12 cellular contexts compared by ENCODE assay signal in the genomic region with DNA sequence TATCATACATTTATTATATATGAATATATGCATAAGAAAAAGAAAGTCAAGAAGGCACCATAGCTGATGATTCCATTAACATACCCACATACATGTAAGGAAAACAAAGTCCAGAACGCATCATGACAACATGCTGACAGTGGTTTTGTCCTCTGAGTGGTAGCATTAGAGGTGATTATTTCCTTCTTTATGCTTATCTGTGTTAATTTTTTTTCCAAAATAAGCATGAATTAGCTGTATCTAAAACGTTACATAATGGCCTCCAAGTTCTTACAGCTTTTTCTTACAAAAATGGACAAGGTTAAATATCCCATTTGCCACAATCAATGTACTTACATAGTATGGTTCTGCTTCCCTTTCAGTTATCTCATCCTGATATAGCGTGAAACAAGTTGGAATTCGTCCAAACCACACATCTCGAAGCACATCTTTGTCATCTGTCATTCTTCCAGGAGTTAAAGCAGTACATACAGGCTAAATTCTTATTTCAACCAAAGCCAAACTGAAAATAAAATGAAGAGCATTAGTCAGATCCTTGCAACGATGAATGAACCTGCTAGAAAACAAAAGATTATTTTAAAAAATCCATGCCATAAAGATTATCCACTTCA. TPM values are rescaled to one million over a fixed set of nuclear protein-coding genes. Genes with fewer than 3 reads are reported as not detected.
DNase-seq lines count a peak whose midpoint lies in the region; ATAC-seq and TF ChIP-seq lines count a peak whose summit lies in the region.
"Had no signal": no experiment of that assay in that cellular context is flagged by ENCODE, and none has a peak within 500 bp of the region (broad histone marks: within the 10 kb centered on the region; RNA-seq: fewer than 3 reads in every experiment).

No MANE protein-coding gene starts in this region.

- peak; percentile 46 to 64 for ATAC-seq in activated CD4-positive, CD25-positive, alpha-beta regulatory T cell treated with anti-CD3 and anti-CD28 coated beads, Interleukin-2, amount 50 U/mL, for 24 hours
- no peak for ATAC-seq in GM21717 (IDR thresholded peaks at IDR 0.05; ENCODE audit: unreplicated experiment)

- no peak for DNase-seq in activated CD4-positive, CD25-positive, alpha-beta regulatory T cell (lab: John Stamatoyannopoulos, UW)
- peak; percentile 53 for DNase-seq in Jurkat, Clone E6-1 (ENCODE audit: low read depth, low spot score)
- DNase-seq in SJCRH30 = peak; percentile 35 to 73
- DNase-seq in erythroblast (lab: John Stamatoyannopoulos, UW) = peak; percentile 63 to 79
- no peak for DNase-seq in NCI-H526 (lab: John Stamatoyannopoulos, UW)
- DNase-seq in chondrocyte (ENCODE audit: low spot score) = no peak
- DNase-seq: amniotic stem cell, HCEC 1CT, NCI-H1048, nephron progenitor cell had no signal

- H3K27me3 ChIP-seq in SJCRH30 = no peaks in the 10 kb centered on the region

- peaks cover 31% of the 10 kb centered on the region for H3K36me3 ChIP-seq in SJCRH30

- peaks cover 31% of the 10 kb centered on the region for H3K4me1 ChIP-seq in SJCRH30

- H3K27ac ChIP-seq in SJCRH30 = peak overlapping the region; percentile 61

- no peaks in the 10 kb centered on the region for H3K9me3 ChIP-seq in SJCRH30 (replicated peaks)

- TF ChIP-seq POLR2A in erythroblast (IDR thresholded peaks at IDR 0.05; ENCODE audit: low read length) = no peak

- no peaks in the 10 kb centered on the region for H3K9me3 Mint-ChIP-seq in chondrocyte (ENCODE audit: low read depth)

- H3K27ac Mint-ChIP-seq in chondrocyte (ENCODE audit: unreplicated experiment) = no peak overlapping the region

- no peaks in the 10 kb centered on the region for H3K27me3 Mint-ChIP-seq in chondrocyte (ENCODE audit: low read depth)

- no peak overlapping the region for H3K4me3 Mint-ChIP-seq in chondrocyte (ENCODE audit: unreplicated experiment)
- H3K4me3 Mint-ChIP-seq: nephron progenitor cell had no signal

- H3K36me3 Mint-ChIP-seq in chondrocyte (ENCODE audit: low read depth) = peaks cover 18% of the 10 kb centered on the region

- no peak overlapping the region for H3K4me3 ChIP-seq in Jurkat, Clone E6-1 (ENCODE audit: low read length)
- H3K4me3 ChIP-seq in SJCRH30 = no peak overlapping the region

- H3K4me1 Mint-ChIP-seq in chondrocyte (ENCODE audit: low read depth) = peaks cover 31% of the 10 kb centered on the region

- no peak for TF ChIP-seq CTCF in chondrocyte (IDR thresholded peaks at IDR 0.05)

RNA-seq across cellular contexts. Expression of gene ATG5, which starts 9.7 kb away (rescaled TPM):
- polyA plus RNA-seq in Jurkat, Clone E6-1 (2012; ENCODE audit: insufficient read depth, insufficient read length) = 27.8 TPM
- total RNA-seq in SJCRH30 (2014; rRNA removed; shearing (Covaris generic)) = 42.9 and 49.1 TPM in 2 replicates
- total RNA-seq in chondrocyte = 21.4 to 24.7 TPM (median 23.7 TPM) in 3 replicates

RNA-seq across cellular contexts. Expression of gene CRYBG1, which starts 44.6 kb away (rescaled TPM):
- polyA plus RNA-seq in Jurkat, Clone E6-1 (2012; ENCODE audit: insufficient read depth, insufficient read length) = 79.3 TPM
- 0.03 TPM in 1 of 2 replicates, not detected in the other for total RNA-seq in SJCRH30 (2014; rRNA removed; shearing (Covaris generic))
- total RNA-seq in chondrocyte = 3.9 to 16.2 TPM (median 4.5 TPM) in 3 replicates

Comparison
In these comparisons a context has a peak if more than half of its experiments do, and no peak if none do; other contexts are left out.
1. DNase-seq: peak in Jurkat, Clone E6-1 (single experiment), SJCRH30 (2 of 2) and erythroblast (2 of 2); none in activated CD4-positive, CD25-positive, alpha-beta regulatory T cell (0 of 4), NCI-H526 (0 of 2) and chondrocyte (single experiment).